ENCODE assay signal across 27 cellular contexts in genomic region chr7:152052772-152053171, GRCh38.
"Had no signal": no experiment of that assay in that cellular context is flagged by ENCODE, and none has a peak within 500 bp of the region (broad histone marks: within the 10 kb centered on the region; RNA-seq: fewer than 3 reads in every experiment).

No MANE protein-coding gene starts in this region.

- H3K27ac ChIP-seq: ascending aorta, cardiac muscle cell, gastrocnemius medialis, hepatocyte, pancreas, prostate gland, sigmoid colon, upper lobe of left lung had no signal

- H3K4me2 ChIP-seq: hepatocyte had no signal

- H3K4me1 ChIP-seq: pancreas, prostate gland had no signal

- DNase-seq: activated CD4-positive, alpha-beta T cell treated with anti-CD3 and anti-CD28 coated beads, Interleukin-2, amount 50 U/mL, for 1 hour; activated CD8-positive, alpha-beta T cell treated with anti-CD3 and anti-CD28 coated beads, Interleukin-2, amount 10 ng/mL, durations not matched to agents 7 days and 5 days; activated naive CD4-positive, alpha-beta T cell treated with Interleukin-2 at 50 U/mL for 16 hours; activated naive CD8-positive, alpha-beta T cell treated with anti-CD3 and anti-CD28 coated beads, Interleukin-2, amount 10 ng/mL, durations not matched to agents 7 days and 5 days; activated T-cell treated with anti-CD3 and anti-CD28 coated beads for 4 hours; activated T-cell treated with anti-CD3 and anti-CD28 coated beads, Interleukin-2, amount 50 U/mL, for 72 hours; cortex of kidney; effector memory CD8-positive, alpha-beta T cell; erythroblast; gastrocnemius medialis; islet precursor cell; mammary epithelial cell; midbrain; naive thymus-derived CD4-positive, alpha-beta T cell; nucleus accumbens; pancreas; sigmoid colon; small intestine; stimulated activated CD4-positive, alpha-beta T cell treated with anti-CD3 and anti-CD28 coated beads, Interleukin-4, amount 100 ng/mL, for 24 hours; T-helper 9 cell; upper lobe of left lung had no signal

- FAIRE-seq: pancreas, small intestine, TTC549 had no signal

- H3K4me3 ChIP-seq: ascending aorta, cardiac muscle cell, gastrocnemius medialis, hepatocyte, pancreas, prostate gland, sigmoid colon, upper lobe of left lung had no signal

- H3K9me3 ChIP-seq: gastrocnemius medialis, pancreas, prostate gland, sigmoid colon, upper lobe of left lung had no signal

- H2AFZ ChIP-seq: hepatocyte had no signal

- H3K36me3 ChIP-seq: ascending aorta, cardiac muscle cell, gastrocnemius medialis, pancreas, prostate gland, sigmoid colon, upper lobe of left lung had no signal

- H3K27me3 ChIP-seq: ascending aorta, cardiac muscle cell, gastrocnemius medialis, hepatocyte, pancreas, sigmoid colon, upper lobe of left lung had no signal

- ATAC-seq: activated CD8-positive, alpha-beta T cell treated with anti-CD3 and anti-CD28 coated beads, Interleukin-2, amount 10 ng/mL, durations not matched to agents 7 days and 5 days; activated T-cell treated with anti-CD3 and anti-CD28 coated beads, Interleukin-2, amount 50 U/mL, for 72 hours; effector memory CD8-positive, alpha-beta T cell; gastrocnemius medialis; naive thymus-derived CD4-positive, alpha-beta T cell; pancreas; stimulated activated effector memory CD8-positive, alpha-beta T cell treated with anti-CD3 and anti-CD28 coated beads, Interleukin-12 subunit alpha, Interleukin-12 subunit beta, amount 100 ng/mL, for 72 hours had no signal
